19 cellular contexts compared by ENCODE assay signal in the genomic region with DNA sequence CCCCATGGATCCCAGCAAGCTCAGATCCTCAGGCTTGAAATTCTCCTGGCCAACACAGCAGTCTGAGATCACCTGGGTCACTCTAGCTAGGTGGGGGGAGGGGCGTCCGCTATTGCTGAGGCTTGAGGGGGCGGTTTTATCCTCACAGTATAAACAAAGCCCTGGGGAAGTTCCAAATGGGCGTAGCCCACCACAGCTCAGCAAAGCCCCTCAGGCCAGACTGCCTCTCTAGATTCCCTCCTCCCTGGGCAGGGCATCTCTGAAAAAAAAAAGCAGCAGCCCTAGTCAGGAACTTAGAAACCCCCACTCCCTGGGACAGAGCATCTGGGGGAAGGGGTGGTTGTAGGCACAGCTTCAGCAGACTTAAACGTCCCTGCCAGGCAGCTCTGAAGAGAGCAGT. TPM values are rescaled to one million over a fixed set of nuclear protein-coding genes. Genes with fewer than 3 reads are reported as not detected.
DNase-seq lines count a peak whose midpoint lies in the region; TF ChIP-seq lines count a peak whose summit lies in the region.
"Had no signal": no experiment of that assay in that cellular context is flagged by ENCODE, and none has a peak within 500 bp of the region (broad histone marks: within the 10 kb centered on the region; RNA-seq: fewer than 3 reads in every experiment).

No MANE protein-coding gene starts in this region.

- 34% methylated on average over 4 of the region's 5 CpGs for WGBS in HUES64

- no peaks in the 10 kb centered on the region for H3K9me3 ChIP-seq in HUES64 (ENCODE audit: insufficient read depth, low read depth, low read length)
- H3K9me3 ChIP-seq: SJSA1 had no signal

- 0 out of 2 replicates have a peak overlapping the region, but pooled peaks have one; percentile 40 for H3K27ac ChIP-seq in HUES64 (ENCODE audit: low read depth, low read length)
- H3K27ac ChIP-seq: RWPE1, SJSA1 had no signal

- no peaks in the 10 kb centered on the region for H3K27me3 ChIP-seq in HUES64 (ENCODE audit: insufficient read depth, low read length)
- H3K27me3 ChIP-seq: SJSA1 had no signal

- no peak overlapping the region for H3K9ac ChIP-seq in HUES64 (ENCODE audit: low read depth, low read length)

- H3K4me3 ChIP-seq in HUES64 (ENCODE audit: low read length): peak overlapping the region; percentile 16; the same call in 1 of the 2 replicates
- H3K4me3 ChIP-seq: SJSA1 had no signal

- H3K9me3 Mint-ChIP-seq in glutamatergic neuron (ENCODE audit: unreplicated experiment) (no peaks in the 10 kb centered on the region), type B pancreatic cell (peaks cover 5% of the 10 kb centered on the region)

- DNase-seq in ELF-1 (ENCODE audit: low read depth, low spot score): peak; percentile 98
- DNase-seq in glutamatergic neuron: peak; percentile 48
- DNase-seq in left kidney (ENCODE audit: low read depth, low spot score): peak; percentile 85
- no peak for DNase-seq in type B pancreatic cell (ENCODE audit: extremely low spot score, unreplicated experiment)
- DNase-seq in NK-92 (lab: John Stamatoyannopoulos, UW; ENCODE audit: unreplicated experiment): no peak
- DNase-seq in kidney glomerular epithelial cell (lab: John Stamatoyannopoulos, UW): no peak
- DNase-seq in activated CD8-positive, alpha-beta memory T cell treated with anti-CD3 and anti-CD28 coated beads, Interleukin-2, amount 50 U/mL, for 4 hours: no peak
- DNase-seq: COR-L47, DMS153, EL, KBM-7, NCI-H1092, NCI-H1694, NCI-H446 had no signal

- no peak overlapping the region for H3K4me3 Mint-ChIP-seq in glutamatergic neuron (ENCODE audit: unreplicated experiment)
- no peak overlapping the region for H3K4me3 Mint-ChIP-seq in type B pancreatic cell
- H3K4me3 Mint-ChIP-seq: CD14-positive monocyte had no signal

- TF ChIP-seq CTCF in glutamatergic neuron (IDR thresholded peaks at IDR 0.05; ENCODE audit: partially characterized antibody, unreplicated experiment) (no peak), type B pancreatic cell (conservative IDR thresholded peaks at IDR 0.05) (no peak)

- H3K27me3 Mint-ChIP-seq in glutamatergic neuron (ENCODE audit: unreplicated experiment): no peaks in the 10 kb centered on the region
- no peaks in the 10 kb centered on the region for H3K27me3 Mint-ChIP-seq in type B pancreatic cell

- H3K36me3 Mint-ChIP-seq in glutamatergic neuron (ENCODE audit: unreplicated experiment) (no peaks in the 10 kb centered on the region), type B pancreatic cell (no peaks in the 10 kb centered on the region)
- H3K36me3 Mint-ChIP-seq: CD14-positive monocyte had no signal

- peaks cover 9% of the 10 kb centered on the region; the same call in 1 of the 2 replicates for H3K4me1 ChIP-seq in HUES64 (ENCODE audit: insufficient read depth, low read length)
- H3K4me1 ChIP-seq: SJSA1 had no signal

- no peak overlapping the region for H3K27ac Mint-ChIP-seq in glutamatergic neuron (ENCODE audit: unreplicated experiment)
- no peak overlapping the region for H3K27ac Mint-ChIP-seq in type B pancreatic cell
- H3K27ac Mint-ChIP-seq: CD14-positive monocyte had no signal

- H3K36me3 ChIP-seq in HUES64 (ENCODE audit: insufficient read depth, low read length): no peaks in the 10 kb centered on the region
- H3K36me3 ChIP-seq: SJSA1 had no signal

- H3K4me1 Mint-ChIP-seq in glutamatergic neuron (ENCODE audit: low read depth, unreplicated experiment): no peaks in the 10 kb centered on the region
- H3K4me1 Mint-ChIP-seq in type B pancreatic cell (ENCODE audit: unreplicated experiment): no peaks in the 10 kb centered on the region

RNA-seq across cellular contexts. Expression of a gene that starts 16.7 kb away (rescaled TPM):
- 0.40 TPM for polyA plus RNA-seq in HUES64 (2013, experiment 1 of 2)
- polyA plus RNA-seq in HUES64 (2013, experiment 2 of 2): 0.51 TPM
- total RNA-seq in glutamatergic neuron (ENCODE audit: unreplicated experiment) (0.27 TPM), type B pancreatic cell (ENCODE audit: low replicate concordance) (0.48 and 1.5 TPM in 2 replicates)
- total RNA-seq: M059J had no signal
- polyA plus RNA-seq: CD14-positive monocyte had no signal

Comparison
In these comparisons a context has a peak if more than half of its experiments do, and no peak if none do; other contexts are left out.
1. DNase-seq: peak in ELF-1 (single experiment), glutamatergic neuron (single experiment) and left kidney (single experiment); none in type B pancreatic cell (single experiment), NK-92 (single experiment), kidney glomerular epithelial cell (single experiment) and activated CD8-positive, alpha-beta memory T cell treated with anti-CD3 and anti-CD28 coated beads, Interleukin-2, amount 50 U/mL, for 4 hours (single experiment).